In the genomic region with DNA sequence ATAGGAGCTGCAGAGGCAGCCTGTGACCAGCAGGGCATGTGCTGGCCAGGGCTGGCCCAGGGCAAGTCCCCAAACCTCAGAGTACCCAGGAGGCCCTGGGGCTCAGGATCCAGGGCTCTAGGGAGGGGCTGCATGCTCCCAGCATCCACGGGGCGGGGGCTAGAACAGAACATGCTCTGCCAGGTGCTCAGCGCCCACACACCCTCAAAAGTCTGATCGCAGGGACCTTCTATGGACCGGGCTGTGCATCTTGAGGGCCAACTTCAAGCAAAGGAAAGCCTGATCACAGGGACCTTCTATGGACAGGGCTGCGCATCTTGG, we compare ENCODE assay signal across 11 cellular contexts. TPM values are rescaled to one million over a fixed set of nuclear protein-coding genes. Genes with fewer than 3 reads are reported as not detected.
DNase-seq lines count a peak whose midpoint lies in the region; ATAC-seq and TF ChIP-seq lines count a peak whose summit lies in the region.
"Had no signal": no experiment of that assay in that cellular context is flagged by ENCODE, and none has a peak within 500 bp of the region (broad histone marks: within the 10 kb centered on the region; RNA-seq: fewer than 3 reads in every experiment).

No MANE protein-coding gene starts in this region.

- POLR2A ChIA-PET in BJ (lab: Charles Lee) = no interaction called here

- no peaks in the 10 kb centered on the region for H3K27me3 ChIP-seq in BJ (ENCODE audit: control insufficient read depth, insufficient read depth, low read length)

- no peaks in the 10 kb centered on the region for H3K9me3 ChIP-seq in mucosa of descending colon

- H3K4me1 Mint-ChIP-seq in effector memory CD8-positive, alpha-beta T cell (ENCODE audit: low read depth in 2 of 2) = peaks cover 60 to 83% of the 10 kb centered on the region in 2 donors

- H3K4me1 ChIP-seq in mucosa of descending colon (ENCODE audit: low read depth) = peaks cover 39% of the 10 kb centered on the region

- intact Hi-C loops in mucosa of descending colon (cut with DNase I, micrococcal nuclease) = no loop called here

- H3K27me3 Mint-ChIP-seq in effector memory CD8-positive, alpha-beta T cell = no peaks in the 10 kb centered on the region
- H3K27me3 Mint-ChIP-seq: brain had no signal

- TF ChIP-seq CTCF in BJ (IDR thresholded peaks at IDR 0.05; ENCODE audit: insufficient read depth, low read depth, low read length) (peak; percentile 53), LNCaP clone FGC (IDR thresholded peaks at IDR 0.05; ENCODE audit: control insufficient read depth, extremely low read depth, insufficient read depth) (peak; percentile 42), mucosa of descending colon (IDR thresholded peaks at IDR 0.05) (no peak)

- peak overlapping the region in 1 of 2 donors; percentile 96 for H3K27ac Mint-ChIP-seq in effector memory CD8-positive, alpha-beta T cell

- no peaks in the 10 kb centered on the region for H3K9me3 Mint-ChIP-seq in effector memory CD8-positive, alpha-beta T cell
- H3K9me3 Mint-ChIP-seq: brain had no signal

- peak; percentile 48 for ATAC-seq in effector memory CD8-positive, alpha-beta T cell (replicated peaks)
- ATAC-seq in mucosa of descending colon (peak; percentile 36), HG02759 (IDR thresholded peaks at IDR 0.05; ENCODE audit: unreplicated experiment) (no peak), HG03439 (IDR thresholded peaks at IDR 0.05; ENCODE audit: unreplicated experiment) (no peak)

- CTCF ChIA-PET in BJ (lab: Yijun Ruan, JAX) = interaction anchor here (0.6 to 1.6 kb wide), 8 partner anchors 8 to 37 kb away, joined by 3 to 6 read pairs (median 4); no protein-coding TSS in a partner anchor

- peak overlapping the region in 1 of 2 donors; percentile 74 for H3K4me3 Mint-ChIP-seq in effector memory CD8-positive, alpha-beta T cell

- H3K36me3 ChIP-seq in BJ (ENCODE audit: control insufficient read depth, insufficient read depth, low read length) (peaks cover 8% of the 10 kb centered on the region), mucosa of descending colon (ENCODE audit: low read depth) (no peaks in the 10 kb centered on the region)

- H3K4me3 ChIP-seq in BJ (ENCODE audit: low read depth, low read length) (no peak overlapping the region), LNCaP clone FGC (ENCODE audit: low read depth, low read length) (no peak overlapping the region), mucosa of descending colon (no peak overlapping the region)

- DNase-seq in BJ (ENCODE audit: low read depth) (no peak), LNCaP clone FGC (ENCODE audit: low read depth) (no peak), mucosa of descending colon (no peak), OCI-M1 (lab: John Stamatoyannopoulos, UW) (no peak)
- DNase-seq in effector memory CD8-positive, alpha-beta T cell = no peak
- no peak for DNase-seq in stimulated activated CD4-positive, alpha-beta T cell treated with anti-CD3 and anti-CD28 coated beads, Interleukin-4, amount 100 ng/mL, for 1 hour
- DNase-seq: NCI-H1048, T1000 had no signal

- H3K36me3 Mint-ChIP-seq in effector memory CD8-positive, alpha-beta T cell (ENCODE audit: insufficient read depth) = peaks cover 81% of the 10 kb centered on the region
- H3K36me3 Mint-ChIP-seq: brain had no signal

RNA-seq across cellular contexts. Expression of gene ELL, which starts 33.5 kb away (rescaled TPM):
- 4.4 and 10.2 TPM in 2 replicates for polyA plus RNA-seq in BJ (2011; rRNA removed)
- 7.1 and 8.7 TPM in 2 replicates for polyA minus RNA-seq in BJ (2011; rRNA and poly(A)+ RNA removed)
- total RNA-seq in mucosa of descending colon = 10 to 100 TPM; 17.8 to 21.6 (median 18.9) TPM

RNA-seq across cellular contexts. Expression of gene ISYNA1, which starts 50.4 kb away (rescaled TPM):
- polyA plus RNA-seq in BJ (2011; rRNA removed) = 13.5 and 27.0 TPM in 2 replicates
- 12.2 and 16.5 TPM in 2 replicates for polyA minus RNA-seq in BJ (2011; rRNA and poly(A)+ RNA removed)
- total RNA-seq in mucosa of descending colon = 10 to 100 TPM; 10.2 to 20.0 (median 13.2) TPM

RNA-seq across cellular contexts. Expression of gene FKBP8, which starts 55.0 kb away (rescaled TPM):
- 168 and 280 TPM in 2 replicates for polyA plus RNA-seq in BJ (2011; rRNA removed)
- polyA minus RNA-seq in BJ (2011; rRNA and poly(A)+ RNA removed) = 116 and 177 TPM in 2 replicates
- total RNA-seq in mucosa of descending colon = 100 to 1,000 TPM; 152 to 256 (median 162) TPM

Comparison
In these comparisons a context has a peak if more than half of its experiments do, and no peak if none do; other contexts are left out.
1. ATAC-seq: peak in effector memory CD8-positive, alpha-beta T cell (single experiment) and mucosa of descending colon (single experiment); none in HG02759 (single experiment) and HG03439 (single experiment).